Comparison of ENCODE assay signal across 15 cellular contexts in genomic region chr9:36764364-36765076, GRCh38.
DNase-seq lines count a peak whose midpoint lies in the region; ATAC-seq and FAIRE-seq lines count a peak whose summit lies in the region.
"Had no signal": no experiment of that assay in that cellular context is flagged by ENCODE, and none has a peak within 500 bp of the region (broad histone marks: within the 10 kb centered on the region; RNA-seq: fewer than 3 reads in every experiment).

No MANE protein-coding gene starts in this region.

- no peak overlapping the region for H3K27ac ChIP-seq in duodenal mucosa (ENCODE audit: low read depth, low read length)
- H3K27ac ChIP-seq: VCaP had no signal

- H3K36me3 ChIP-seq in duodenal mucosa (ENCODE audit: control insufficient read depth in 1 of 2, insufficient read depth in 2 of 2, low read length in 2 of 2): no peaks in the 10 kb centered on the region

- ATAC-seq in GM21526 (IDR thresholded peaks at IDR 0.05; ENCODE audit: low FRiP score, unreplicated experiment) (no peak), HG02938 (IDR thresholded peaks at IDR 0.05; ENCODE audit: unreplicated experiment) (no peak), GM19035 (IDR thresholded peaks at IDR 0.05; ENCODE audit: unreplicated experiment) (no peak)
- ATAC-seq: natural killer cell; right cardiac atrium; stimulated activated naive CD8-positive, alpha-beta T cell treated with anti-CD3 and anti-CD28 coated beads, Interleukin-15, Interleukin-2, amounts not matched to agents 100 U/mL and 50 U/mL, for 24 hours had no signal

- no peak overlapping the region for H3K9ac ChIP-seq in duodenal mucosa (ENCODE audit: low read depth in 1 of 2, low read length in 2 of 2)

- H3K4me3 ChIP-seq in duodenal mucosa (ENCODE audit: low read depth in 1 of 2, low read length in 2 of 2): peak overlapping the region; percentile 67 to 88

- H3K27me3 ChIP-seq in duodenal mucosa (ENCODE audit: control insufficient read depth in 1 of 2, insufficient read depth in 2 of 2, low read length in 2 of 2): peaks cover 8 to 13% of the 10 kb centered on the region in 2 donors

- no peaks in the 10 kb centered on the region for H3K9me3 ChIP-seq in duodenal mucosa (ENCODE audit: control insufficient read depth in 1 of 2, low read length in 2 of 2)

- FAIRE-seq in HTR-8/SVneo (lab: Jason Lieb, UNC): peak; percentile 99
- FAIRE-seq: endothelial cell of umbilical vein had no signal

- H3K4me1 ChIP-seq in duodenal mucosa (ENCODE audit: control insufficient read depth in 1 of 2, insufficient read depth in 2 of 2, low read length in 2 of 2): peaks cover 8 to 16% of the 10 kb centered on the region in 2 donors

- DNase-seq in COR-L47 (lab: John Stamatoyannopoulos, UW): peak; percentile 67
- no peak for DNase-seq in HTR-8/SVneo (ENCODE audit: insufficient read length, low spot score)
- peak; percentile 34 for DNase-seq in NCI-H345 treated with DMSO at 0.1 percent for 48 hours (lab: John Stamatoyannopoulos, UW; ENCODE audit: unreplicated experiment)
- no peak for DNase-seq in ecto neural progenitor cell (ENCODE audit: low spot score)
- DNase-seq: GF-D8; natural killer cell; NK-92 treated with Interleukin-12 subunit alpha and Interleukin-12 subunit beta, amount 100 ng/mL, for 24 hours; right cardiac atrium; stimulated activated naive CD8-positive, alpha-beta T cell treated with anti-CD3 and anti-CD28 coated beads, Interleukin-15, Interleukin-2, amounts not matched to agents 100 U/mL and 50 U/mL, for 24 hours had no signal

Comparison
In these comparisons a context has a peak if more than half of its experiments do, and no peak if none do; other contexts are left out.
1. DNase-seq: peak in COR-L47 (single experiment) and NCI-H345 treated with DMSO at 0.1 percent for 48 hours (single experiment); none in HTR-8/SVneo (single experiment) and ecto neural progenitor cell (single experiment).